Comparison of ENCODE assay signal across 9 cellular contexts in genomic region chr2:84882775-84883550, GRCh38. TPM values are rescaled to one million over a fixed set of nuclear protein-coding genes. Genes with fewer than 3 reads are reported as not detected.
DNase-seq lines count a peak whose midpoint lies in the region; ATAC-seq and TF ChIP-seq lines count a peak whose summit lies in the region.
"Had no signal": no experiment of that assay in that cellular context is flagged by ENCODE, and none has a peak within 500 bp of the region (broad histone marks: within the 10 kb centered on the region; RNA-seq: fewer than 3 reads in every experiment).

No MANE protein-coding gene starts in this region.

- DNase-seq in activated CD8-positive, alpha-beta memory T cell treated with anti-CD3 and anti-CD28 coated beads for 24 hours, result peak; percentile 33
- no peak for DNase-seq in activated CD8-positive, alpha-beta memory T cell treated with anti-CD3 and anti-CD28 coated beads, Interleukin-2, amount 50 U/mL, for 4 hours
- DNase-seq in smooth muscle cell (lab: John Stamatoyannopoulos, UW; ENCODE audit: unreplicated experiment), result no peak
- DNase-seq in NCI-H2171 (lab: John Stamatoyannopoulos, UW), result no peak
- no peak for DNase-seq in DMS53 treated with DMSO at 0.1 percent for 48 hours (lab: John Stamatoyannopoulos, UW; ENCODE audit: unreplicated experiment)
- DNase-seq: cortex of kidney had no signal

- H3K27me3 ChIP-seq in OCI-LY3 (ENCODE audit: low read depth, low read length) (no peaks in the 10 kb centered on the region), smooth muscle cell (ENCODE audit: low read depth) (peaks cover 38% of the 10 kb centered on the region)

- H3K9me3 ChIP-seq in OCI-LY3 (ENCODE audit: insufficient read depth, low read length) (no peaks in the 10 kb centered on the region), smooth muscle cell (replicated peaks; ENCODE audit: low read depth) (no peaks in the 10 kb centered on the region)

- no peak overlapping the region for H3K4me3 Mint-ChIP-seq in dendritic cell treated with granulocyte-macrophage colony-stimulating factor and Interleukin-4, amounts not matched to agents 40 ng/mL and 50 ng/mL, for 4 days

- peaks cover 19% of the 10 kb centered on the region for H3K4me1 ChIP-seq in OCI-LY3 (ENCODE audit: low read length)
- H3K4me1 ChIP-seq in smooth muscle cell (ENCODE audit: low read depth), result peaks cover 18% of the 10 kb centered on the region

- no peak overlapping the region for H3K4me3 ChIP-seq in OCI-LY3 (ENCODE audit: low read length)
- H3K4me3 ChIP-seq in smooth muscle cell, result no peak overlapping the region

- no peaks in the 10 kb centered on the region for H3K9me3 Mint-ChIP-seq in dendritic cell treated with granulocyte-macrophage colony-stimulating factor and Interleukin-4, amounts not matched to agents 40 ng/mL and 50 ng/mL, for 4 days

- H3K9ac ChIP-seq in OCI-LY3 (ENCODE audit: low read length) (no peak overlapping the region), smooth muscle cell (ENCODE audit: low read depth) (no peak overlapping the region)

- 80% methylated on average over 4 of the region's 4 CpGs for WGBS in smooth muscle cell (ENCODE audit: low lambda C conversion rate)

- peak overlapping the region; percentile 88 for H3K27ac Mint-ChIP-seq in dendritic cell treated with granulocyte-macrophage colony-stimulating factor and Interleukin-4, amounts not matched to agents 40 ng/mL and 50 ng/mL, for 4 days

- H2AFZ ChIP-seq in OCI-LY3 (ENCODE audit: low read depth, low read length) (no peak overlapping the region), smooth muscle cell (ENCODE audit: low read depth) (no peak overlapping the region)

- H3K36me3 Mint-ChIP-seq in dendritic cell treated with granulocyte-macrophage colony-stimulating factor and Interleukin-4, amounts not matched to agents 40 ng/mL and 50 ng/mL, for 4 days (ENCODE audit: low read depth), result peaks cover 9% of the 10 kb centered on the region

- H3F3A ChIP-seq in smooth muscle cell (ENCODE audit: low read depth), result no peaks in the 10 kb centered on the region

- intact Hi-C loops in dendritic cell treated with granulocyte-macrophage colony-stimulating factor and Interleukin-4, amounts not matched to agents 40 ng/mL and 50 ng/mL, for 4 days (cut with micrococcal nuclease), result loop anchor here (2.0 kb wide), 1 partner anchor 42 kb away; no protein-coding TSS in a partner anchor

- H3K27ac ChIP-seq in OCI-LY3 (ENCODE audit: low read length), result no peak overlapping the region
- no peak overlapping the region for H3K27ac ChIP-seq in smooth muscle cell (ENCODE audit: low read depth)

- ATAC-seq in HG03378 (IDR thresholded peaks at IDR 0.05; ENCODE audit: unreplicated experiment), result no peak

- H3K79me2 ChIP-seq in OCI-LY3 (ENCODE audit: low read length) (peaks cover 4% of the 10 kb centered on the region; the same call in 1 of the 2 replicates), smooth muscle cell (ENCODE audit: low read depth) (no peaks in the 10 kb centered on the region)

- TF ChIP-seq CTCF in OCI-LY3 (IDR thresholded peaks at IDR 0.05; ENCODE audit: low read depth, low read length), result no peak
- TF ChIP-seq CTCF in smooth muscle cell (IDR thresholded peaks at IDR 0.05; ENCODE audit: borderline replicate concordance, insufficient read depth, poor library complexity, severe bottlenecking), result no peak

- peaks cover 44% of the 10 kb centered on the region for H3K27me3 Mint-ChIP-seq in dendritic cell treated with granulocyte-macrophage colony-stimulating factor and Interleukin-4, amounts not matched to agents 40 ng/mL and 50 ng/mL, for 4 days

- H4K20me1 ChIP-seq in OCI-LY3 (ENCODE audit: insufficient read depth, low read length), result no peaks in the 10 kb centered on the region
- no peaks in the 10 kb centered on the region for H4K20me1 ChIP-seq in smooth muscle cell (ENCODE audit: low read depth)

- H3K4me2 ChIP-seq in OCI-LY3 (ENCODE audit: low read length), result peak overlapping the region; percentile 90
- H3K4me2 ChIP-seq in smooth muscle cell, result peak overlapping the region; percentile 91

- H3K4me1 Mint-ChIP-seq in dendritic cell treated with granulocyte-macrophage colony-stimulating factor and Interleukin-4, amounts not matched to agents 40 ng/mL and 50 ng/mL, for 4 days (ENCODE audit: low read depth), result peaks cover 64% of the 10 kb centered on the region

- H3K36me3 ChIP-seq in OCI-LY3 (replicated peaks; ENCODE audit: low read depth, low read length), result no peaks in the 10 kb centered on the region
- no peaks in the 10 kb centered on the region for H3K36me3 ChIP-seq in smooth muscle cell (ENCODE audit: low read depth)

RNA-seq across cellular contexts. Expression of gene TRABD2A, which starts 2.1 kb away (rescaled TPM):
- 0.31 TPM in 1 of 2 replicates, not detected in the other for total RNA-seq in smooth muscle cell
- polyA plus RNA-seq in smooth muscle cell, result 0.11 and 1.1 TPM in 2 replicates

RNA-seq across cellular contexts. Expression of gene TMSB10, which starts 22.5 kb away (rescaled TPM):
- 7,008 and 8,051 TPM in 2 replicates for total RNA-seq in smooth muscle cell
- polyA plus RNA-seq in smooth muscle cell, result 5,467 and 5,517 TPM in 2 replicates
